21 cellular contexts compared by ENCODE assay signal in genomic region chr7:20228654-20229053, GRCh38. TPM values are rescaled to one million over a fixed set of nuclear protein-coding genes. Genes with fewer than 3 reads are reported as not detected.
"Had no signal": no experiment of that assay in that cellular context is flagged by ENCODE, and none has a peak within 500 bp of the region (broad histone marks: within the 10 kb centered on the region; RNA-seq: fewer than 3 reads in every experiment).

No MANE protein-coding gene starts in this region.

- H3K4me1 Mint-ChIP-seq: mesothelial cell of epicardium; stimulated activated naive CD8-positive, alpha-beta T cell treated with anti-CD3 and anti-CD28 coated beads, Interleukin-15, amount 100 ng/mL, for 72 hours had no signal

- DNase-seq: effector memory CD4-positive, alpha-beta T cell; gastrocnemius medialis; heart right ventricle; hypothalamus; kidney glomerular epithelial cell; mammary epithelial cell; natural killer cell; psoas muscle; spleen; stimulated activated CD4-positive, alpha-beta T cell treated with anti-CD3 and anti-CD28 coated beads, Interleukin-15, amount 100 ng/mL, for 24 hours; stimulated activated CD4-positive, alpha-beta T cell treated with anti-CD3 and anti-CD28 coated beads, Interleukin-1b, Interleukin-23, amount 100 ng/mL, for 48 hours; stimulated activated CD4-positive, alpha-beta T cell treated with anti-CD3 and anti-CD28 coated beads, Interleukin-4, amount 100 ng/mL, for 24 hours; stimulated activated naive B cell treated with anti-CD40 and anti-IgM and Interleukin-4, amounts not matched to agents 10 μg/mL and 1 μg/mL and 100 μg/mL, for 72 hours; stimulated activated naive CD8-positive, alpha-beta T cell treated with anti-CD3 and anti-CD28 coated beads, Interleukin-15, amount 100 ng/mL, for 72 hours; testis had no signal

- H3K27ac Mint-ChIP-seq: mesothelial cell of epicardium; natural killer cell; stimulated activated naive B cell treated with anti-CD40 and anti-IgM and Interleukin-4, amounts not matched to agents 10 μg/mL and 1 μg/mL and 100 μg/mL, for 72 hours; stimulated activated naive CD8-positive, alpha-beta T cell treated with anti-CD3 and anti-CD28 coated beads, Interleukin-15, amount 100 ng/mL, for 72 hours had no signal

- H3K4me1 ChIP-seq: gastrocnemius medialis, parathyroid adenoma, psoas muscle, testis had no signal

- H3K4me3 Mint-ChIP-seq: mesothelial cell of epicardium; natural killer cell; stimulated activated naive B cell treated with anti-CD40 and anti-IgM and Interleukin-4, amounts not matched to agents 10 μg/mL and 1 μg/mL and 100 μg/mL, for 72 hours; stimulated activated naive CD8-positive, alpha-beta T cell treated with anti-CD3 and anti-CD28 coated beads, Interleukin-15, amount 100 ng/mL, for 72 hours had no signal

- H3K36me3 ChIP-seq: gastrocnemius medialis, heart right ventricle, spleen, tibial nerve had no signal

- H3K27me3 ChIP-seq: gastrocnemius medialis, heart right ventricle, spleen, testis, tibial nerve had no signal

- ATAC-seq: esophagus mucosa; gastrocnemius medialis; heart right ventricle; natural killer cell; psoas muscle; sciatic nerve; stimulated activated naive B cell treated with anti-CD40 and anti-IgM and Interleukin-4, amounts not matched to agents 10 μg/mL and 1 μg/mL and 100 μg/mL, for 72 hours; stimulated activated naive CD8-positive, alpha-beta T cell treated with anti-CD3 and anti-CD28 coated beads, Interleukin-15, amount 100 ng/mL, for 72 hours had no signal

- H3K4me3 ChIP-seq: gastrocnemius medialis, heart right ventricle, psoas muscle, spleen, testis, tibial nerve had no signal

- H3K9me3 Mint-ChIP-seq: mesothelial cell of epicardium had no signal

- H3K9me3 ChIP-seq: gastrocnemius medialis, heart right ventricle, psoas muscle, spleen, testis, tibial nerve had no signal

- H3K27me3 Mint-ChIP-seq: stimulated activated naive B cell treated with anti-CD40 and anti-IgM and Interleukin-4, amounts not matched to agents 10 μg/mL and 1 μg/mL and 100 μg/mL, for 72 hours had no signal

- H3K36me3 Mint-ChIP-seq: mesothelial cell of epicardium; natural killer cell; stimulated activated naive B cell treated with anti-CD40 and anti-IgM and Interleukin-4, amounts not matched to agents 10 μg/mL and 1 μg/mL and 100 μg/mL, for 72 hours had no signal

RNA-seq across cellular contexts. Expression of gene MACC1, which starts 11.5 kb away (rescaled TPM):
- total RNA-seq: gastrocnemius medialis, skeletal muscle tissue had no signal
